14 cellular contexts compared by ENCODE assay signal in the genomic region with DNA sequence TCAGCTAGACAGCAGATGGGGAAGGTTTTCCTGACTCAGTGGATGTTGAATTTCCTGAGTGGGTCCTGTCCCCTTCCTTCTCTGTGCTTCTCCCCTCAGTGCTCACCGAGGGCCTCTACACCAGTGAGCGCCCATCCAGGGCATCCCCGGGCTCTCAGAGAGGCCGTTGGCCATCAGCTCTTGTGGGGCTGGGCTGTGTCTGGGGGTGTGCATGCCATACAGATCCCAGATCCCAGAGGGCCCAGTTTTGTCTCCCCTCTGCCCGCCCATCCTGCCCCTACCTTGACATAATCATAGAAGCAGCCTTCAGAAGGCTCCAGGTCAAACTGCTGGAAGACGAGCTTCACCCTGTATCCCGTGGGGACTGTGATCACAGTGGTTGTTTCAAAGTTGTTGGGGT. TPM values are rescaled to one million over a fixed set of nuclear protein-coding genes. Genes with fewer than 3 reads are reported as not detected.
DNase-seq lines count a peak whose midpoint lies in the region; ATAC-seq and TF ChIP-seq lines count a peak whose summit lies in the region.
"Had no signal": no experiment of that assay in that cellular context is flagged by ENCODE, and none has a peak within 500 bp of the region (broad histone marks: within the 10 kb centered on the region; RNA-seq: fewer than 3 reads in every experiment).

No MANE protein-coding gene starts in this region.

- intact Hi-C loops in Right ventricle myocardium inferior (cut with DNase I) (loop anchor here (5.0 kb wide), 1 partner anchor 144 kb away; no protein-coding TSS in a partner anchor), ovary (cut with DNase I) (loop anchor here in 1 of 4 donors (2.0 kb wide), 1 partner anchor 30 kb away; a partner anchor contains a TSS), vagina (cut with DNase I) (loop anchor here (5.0 kb wide), 1 partner anchor 149 kb away; a partner anchor contains a TSS)

- no peak for TF ChIP-seq EP300 in ovary (IDR thresholded peaks at IDR 0.05)

- H3K4me3 ChIP-seq in right atrium auricular region (peak overlapping the region; percentile 35 to 50), foreskin fibroblast (ENCODE audit: low read depth in 1 of 2, low read length in 2 of 2) (peak overlapping the region; percentile 58 to 98), ovary (peak overlapping the region; percentile 64), vagina (peak overlapping the region; percentile 60 to 68)

- peak overlapping the region; percentile 67 to 74 for H3K27ac ChIP-seq in right atrium auricular region
- peak overlapping the region; percentile 74 to 90 for H3K27ac ChIP-seq in ovary
- peak overlapping the region; percentile 94 for H3K27ac ChIP-seq in vagina
- H3K27ac ChIP-seq: C4-2B had no signal

- H3K36me3 ChIP-seq in right atrium auricular region (no peaks in the 10 kb centered on the region), ovary (no peaks in the 10 kb centered on the region), vagina (peaks cover 0 to 28% of the 10 kb centered on the region in 2 donors)

- H3K9me3 ChIP-seq in right atrium auricular region = no peaks in the 10 kb centered on the region
- no peaks in the 10 kb centered on the region for H3K9me3 ChIP-seq in ovary
- H3K9me3 ChIP-seq in vagina = no peaks in the 10 kb centered on the region

- WGBS in ovary, 3 donors = 49 to 60% (median 54%) methylated on average over 7 of the region's 7 CpGs

- H3K4me1 ChIP-seq in right atrium auricular region = peaks cover 0 to 32% of the 10 kb centered on the region in 2 donors
- H3K4me1 ChIP-seq in ovary (ENCODE audit: insufficient read depth) = peaks cover 23% of the 10 kb centered on the region
- H3K4me1 ChIP-seq in vagina = peaks cover 53% of the 10 kb centered on the region

- no peak for ATAC-seq in Right ventricle myocardium inferior
- ATAC-seq: activated CD4-positive, CD25-positive, alpha-beta regulatory T cell treated with anti-CD3 and anti-CD28 coated beads, Interleukin-2, amount 50 U/mL, for 24 hours had no signal

- TF ChIP-seq CTCF in right atrium auricular region (IDR thresholded peaks at IDR 0.05) = no peak
- TF ChIP-seq CTCF in foreskin fibroblast (IDR thresholded peaks at IDR 0.05; ENCODE audit: low read depth, low read length) = no peak
- no peak for TF ChIP-seq CTCF in ovary (IDR thresholded peaks at IDR 0.05)
- no peak for TF ChIP-seq CTCF in vagina (IDR thresholded peaks at IDR 0.05)

- no peak for DNase-seq in right atrium auricular region (ENCODE audit: low spot score)
- no peak for DNase-seq in Right ventricle myocardium inferior (ENCODE audit: missing footprints)
- no peak for DNase-seq in foreskin fibroblast
- DNase-seq in ovary = peak in 1 of 5 donors; percentile 37
- DNase-seq in vagina (ENCODE audit: extremely low spot score in 2 of 2) = no peak
- DNase-seq in globus pallidus (ENCODE audit: low spot score) = no peak
- DNase-seq in SIG-M5 treated with dmso at 0.1 percent for 504 hours (lab: John Stamatoyannopoulos, UW; ENCODE audit: unreplicated experiment) = no peak
- no peak for DNase-seq in EL
- DNase-seq: NCI-H1417 treated with DMSO at 0.1 percent for 48 hours, NCI-H526 had no signal

- H3K27me3 ChIP-seq in right atrium auricular region (no peaks in the 10 kb centered on the region), ovary (no peaks in the 10 kb centered on the region), vagina (no peaks in the 10 kb centered on the region)

- TF ChIP-seq POLR2A in ovary (IDR thresholded peaks at IDR 0.05) = no peak
- TF ChIP-seq POLR2A in vagina (IDR thresholded peaks at IDR 0.05) = no peak

RNA-seq across cellular contexts. Expression of a gene that starts 1.1 kb away (rescaled TPM):
- total RNA-seq in right atrium auricular region = 100 to 1,000 TPM; 191 to 467 TPM
- 227 TPM for total RNA-seq in Right ventricle myocardium inferior
- total RNA-seq in ovary = 1,000 to 10,000 TPM in 3 of 7 donors, 100 to 1,000 TPM in 4; 472 to 1,524 (median 759) TPM
- 1,000 to 10,000 TPM in 1 of 2 donors, 100 to 1,000 TPM in 1; 796 to 1,393 TPM for polyA plus RNA-seq in ovary
- total RNA-seq in vagina = 830 TPM

RNA-seq across cellular contexts. Expression of a gene that starts 17.8 kb away (rescaled TPM):
- total RNA-seq in right atrium auricular region (10 to 100 TPM; 18.7 to 34.7 TPM), Right ventricle myocardium inferior (14.4 TPM), ovary (100 to 1,000 TPM in 4 of 7 donors, 10 to 100 TPM in 3; 48.4 to 160 (median 116) TPM), vagina (122 TPM)
- polyA plus RNA-seq in ovary = 10 to 100 TPM; 73.1 to 88.7 TPM

RNA-seq across cellular contexts. Expression of a gene that starts 30.7 kb away (rescaled TPM):
- total RNA-seq in right atrium auricular region = 100 to 1,000 TPM; 114 to 232 TPM
- 153 TPM for total RNA-seq in Right ventricle myocardium inferior
- 1,000 to 10,000 TPM in 3 of 7 donors, 100 to 1,000 TPM in 4; 499 to 1,495 (median 773) TPM for total RNA-seq in ovary
- polyA plus RNA-seq in ovary = 1,000 to 10,000 TPM in 1 of 2 donors, 100 to 1,000 TPM in 1; 952 to 1,168 TPM
- total RNA-seq in vagina = 541 TPM

RNA-seq across cellular contexts. Expression of a gene that starts 37.5 kb away (rescaled TPM):
- not detected for total RNA-seq in right atrium auricular region
- total RNA-seq in Right ventricle myocardium inferior = 0.54 TPM
- total RNA-seq in ovary = 10 to 100 TPM in 1 of 7 donors, 1 to 10 TPM in 6; 1.2 to 17.3 (median 3.5) TPM
- 1 to 10 TPM; 6.1 to 6.4 TPM for polyA plus RNA-seq in ovary
- 3.7 TPM for total RNA-seq in vagina
- total RNA-seq: frontal cortex, SK-MEL-5 had no signal

RNA-seq across cellular contexts. Expression of a gene that starts 39.0 kb away (rescaled TPM):
- total RNA-seq in right atrium auricular region (1 to 10 TPM; 6.1 to 8.3 TPM), Right ventricle myocardium inferior (5.7 TPM), ovary (100 to 1,000 TPM in 2 of 7 donors, 10 to 100 TPM in 5; 45.4 to 142 (median 68.2) TPM), vagina (46.2 TPM)
- 10 to 100 TPM; 28.9 to 59.2 TPM for polyA plus RNA-seq in ovary
